ENCODE assay signal across 15 cellular contexts in genomic region chr2:234451242-234451641, GRCh38. TPM values are rescaled to one million over a fixed set of nuclear protein-coding genes. Genes with fewer than 3 reads are reported as not detected.
A peak's percentile ranks its signal among the peaks of the same experiment; 100 is the strongest.
DNase-seq lines count a peak whose midpoint lies in the region; ATAC-seq, FAIRE-seq and TF ChIP-seq lines count a peak whose summit lies in the region.
"Had no signal": no experiment of that assay in that cellular context is flagged by ENCODE, and none has a peak within 500 bp of the region (broad histone marks: within the 10 kb centered on the region; RNA-seq: fewer than 3 reads in every experiment).

No MANE protein-coding gene starts in this region.

- FAIRE-seq in A549 (lab: Jason Lieb, UNC) = no peak

- DNase-seq in A549 (ENCODE audit: low read depth in 1 of 2, low spot score in 1 of 2) = no peak
- no peak for DNase-seq in CD4-positive, alpha-beta memory T cell
- DNase-seq in activated CD8-positive, alpha-beta T cell treated with anti-CD3 and anti-CD28 coated beads, Interleukin-2, amount 10 ng/mL, durations not matched to agents 7 days and 5 days = no peak
- DNase-seq in fibroblast of lung (ENCODE audit: low read depth in 2 of 2) = peak in 1 of 2 donors; percentile 61
- DNase-seq in Calu3 = no peak
- no peak for DNase-seq in activated effector memory CD4-positive, alpha-beta T cell treated with anti-CD3 and anti-CD28 coated beads, Interleukin-2, amount 50 U/mL, for 16 hours
- no peak for DNase-seq in iPS-NIHi7 (ENCODE audit: extremely low spot score)
- DNase-seq: activated CD4-positive, CD25-positive, alpha-beta regulatory T cell; KG1; OCI-M1 had no signal

- no peak overlapping the region for H3K9ac ChIP-seq in fibroblast of lung (ENCODE audit: insufficient read depth, low read length)
- H3K9ac ChIP-seq: BLaER1 treated with 17β-estradiol and CSF1 and Interleukin-3, amounts not matched to agents 10 nM and 100 nM had no signal

- peak overlapping the region; percentile 57; the same call in 1 of the 3 replicates for H3K4me2 ChIP-seq in A549
- H3K4me2 ChIP-seq in fibroblast of lung (ENCODE audit: extremely low read depth, insufficient read depth, low read length) = no peak overlapping the region
- H3K4me2 ChIP-seq: BLaER1 treated with 17β-estradiol and CSF1 and Interleukin-3, amounts not matched to agents 10 nM and 100 nM had no signal

- H3K9me3 Mint-ChIP-seq in CD4-positive, alpha-beta memory T cell = peaks cover 0 to 7% (median 3%) of the 10 kb centered on the region in 8 donors
- H3K9me3 Mint-ChIP-seq in activated CD8-positive, alpha-beta T cell treated with anti-CD3 and anti-CD28 coated beads, Interleukin-2, amount 10 ng/mL, durations not matched to agents 7 days and 5 days (ENCODE audit: insufficient read depth) = peaks cover 23% of the 10 kb centered on the region
- H3K9me3 Mint-ChIP-seq in Calu3 (ENCODE audit: low read depth, unreplicated experiment) = peaks cover 2% of the 10 kb centered on the region

- intact Hi-C loops in CD4-positive, alpha-beta memory T cell (cut with micrococcal nuclease) = loop anchor here (5.0 kb wide), 1 partner anchor 59 kb away; no protein-coding TSS in a partner anchor
- intact Hi-C loops in Calu3 (cut with micrococcal nuclease; ENCODE audit: unreplicated experiment) = no loop called here

- H3K36me3 ChIP-seq in CD4-positive, alpha-beta memory T cell (ENCODE audit: insufficient read depth, low read length) = no peaks in the 10 kb centered on the region
- H3K36me3 ChIP-seq in fibroblast of lung (ENCODE audit: control insufficient read depth, insufficient read depth, low read length) = no peaks in the 10 kb centered on the region
- H3K36me3 ChIP-seq: BLaER1 treated with 17β-estradiol and CSF1 and Interleukin-3, amounts not matched to agents 10 nM and 100 nM; HAP-1; tibial nerve had no signal

- H3K79me2 ChIP-seq in fibroblast of lung (ENCODE audit: control insufficient read depth, insufficient read depth, low read length) = no peaks in the 10 kb centered on the region

- H3K4me3 Mint-ChIP-seq in CD4-positive, alpha-beta memory T cell = peak overlapping the region; percentile 43 to 97 (median 88)
- H3K4me3 Mint-ChIP-seq in activated CD8-positive, alpha-beta T cell treated with anti-CD3 and anti-CD28 coated beads, Interleukin-2, amount 10 ng/mL, durations not matched to agents 7 days and 5 days = peak overlapping the region; percentile 85
- no peak overlapping the region for H3K4me3 Mint-ChIP-seq in Calu3 (ENCODE audit: low read depth, unreplicated experiment)

- no peak for TF ChIP-seq POLR2A in A549 (IDR thresholded peaks at IDR 0.05; ENCODE audit: low read length)

- no peak for TF ChIP-seq CTCF in A549 (IDR thresholded peaks at IDR 0.05)
- no peak for TF ChIP-seq CTCF in fibroblast of lung (conservative IDR thresholded peaks at IDR 0.05 in 1 of 2, IDR thresholded peaks at IDR 0.05 in 1 of 2; ENCODE audit: low read depth in 1 of 2, low read length in 2 of 2)
- no peak for TF ChIP-seq CTCF in Calu3 (IDR thresholded peaks at IDR 0.05; ENCODE audit: unreplicated experiment)

- no TSS peak for BruUV-seq in Calu3 (replicated peaks; lab: Mats Ljungman, UMichigan)

- POLR2A ChIA-PET in A549 (lab: Yijun Ruan, JAX) = interaction anchor here (1.4 kb wide), 1 partner anchor 29 kb away, joined by 13 read pairs; no protein-coding TSS in a partner anchor
- POLR2A ChIA-PET in CD4-positive, alpha-beta memory T cell (lab: Charles Lee; ENCODE audit: partially characterized antibody) = interaction anchor here (0.7 to 25.9 kb wide), 13 partner anchors 10 to 360 kb away, joined by 3 to 859 read pairs (median 7); partner anchors contain the start of gene ARL4C
- POLR2A ChIA-PET in activated CD8-positive, alpha-beta T cell treated with anti-CD3 and anti-CD28 coated beads, Interleukin-2, amount 10 ng/mL, durations not matched to agents 7 days and 5 days (lab: Charles Lee) = interaction anchor here (0.8 to 12.1 kb wide), 10 partner anchors 8 to 160 kb away, joined by 3 to 220 read pairs (median 4); partner anchors contain the start of gene ARL4C

- H3K4me3 ChIP-seq in A549 = no peak overlapping the region
- peak overlapping the region in 1 of 2 donors; percentile 83 for H3K4me3 ChIP-seq in CD4-positive, alpha-beta memory T cell (ENCODE audit: low read length in 2 of 2)
- no peak overlapping the region for H3K4me3 ChIP-seq in fibroblast of lung (replicated peaks in 1 of 4; ENCODE audit: control extremely low read depth in 1 of 4, insufficient read depth in 1 of 4, low read depth in 3 of 4, low read length in 4 of 4)
- H3K4me3 ChIP-seq: BLaER1 treated with 17β-estradiol and CSF1 and Interleukin-3, amounts not matched to agents 10 nM and 100 nM; HAP-1; tibial nerve had no signal

- H3K9me3 ChIP-seq in A549 (no peaks in the 10 kb centered on the region), fibroblast of lung (ENCODE audit: control insufficient read depth, insufficient read depth, low read depth, low read length) (no peaks in the 10 kb centered on the region)
- no peaks in the 10 kb centered on the region for H3K9me3 ChIP-seq in CD4-positive, alpha-beta memory T cell (ENCODE audit: control insufficient read depth in 1 of 2, low read length in 2 of 2)
- H3K9me3 ChIP-seq: HAP-1, tibial nerve had no signal

- WGBS in A549 (ENCODE audit: missing lambda C conversion rate) = 87% methylated on average over 2 of the region's 2 CpGs

- no peak for TF ChIP-seq EP300 in A549 (IDR thresholded peaks at IDR 0.05)

- peaks cover 25 to 31% of the 10 kb centered on the region in 2 donors for H3K36me3 Mint-ChIP-seq in CD4-positive, alpha-beta memory T cell
- peaks cover 83% of the 10 kb centered on the region for H3K36me3 Mint-ChIP-seq in activated CD8-positive, alpha-beta T cell treated with anti-CD3 and anti-CD28 coated beads, Interleukin-2, amount 10 ng/mL, durations not matched to agents 7 days and 5 days (ENCODE audit: low read depth)
- H3K36me3 Mint-ChIP-seq in Calu3 (ENCODE audit: insufficient read depth, unreplicated experiment) = no peaks in the 10 kb centered on the region

- no peak overlapping the region for H2AFZ ChIP-seq in fibroblast of lung (ENCODE audit: low read length)

- CTCF ChIA-PET in A549 (lab: Yijun Ruan, JAX) = interaction anchor here (0.8 to 1.8 kb wide), 4 partner anchors 8 to 28 kb away, joined by 3 to 5 read pairs (median 4); no protein-coding TSS in a partner anchor
- CTCF ChIA-PET in CD4-positive, alpha-beta memory T cell (lab: Charles Lee; ENCODE audit: partially characterized antibody) = interaction anchor here (1.2 to 6.7 kb wide), 7 partner anchors 10 to 161 kb away, joined by 3 to 64 read pairs (median 11); no protein-coding TSS in a partner anchor
- CTCF ChIA-PET in activated CD8-positive, alpha-beta T cell treated with anti-CD3 and anti-CD28 coated beads, Interleukin-2, amount 10 ng/mL, durations not matched to agents 7 days and 5 days (lab: Charles Lee) = interaction anchor here (0.9 to 5.1 kb wide), 9 partner anchors 13 to 165 kb away, joined by 3 to 22 read pairs (median 4); no protein-coding TSS in a partner anchor
- CTCF ChIA-PET in Calu3 (lab: Charles Lee) = no interaction called here

- TF ChIP-seq RAD21 in A549 (conservative IDR thresholded peaks at IDR 0.05 in 1 of 2, IDR thresholded peaks at IDR 0.05 in 1 of 2) = no peak

- no peaks in the 10 kb centered on the region for H3K27me3 ChIP-seq in CD4-positive, alpha-beta memory T cell (ENCODE audit: insufficient read depth, low read length)
- H3K27me3 ChIP-seq in fibroblast of lung (ENCODE audit: control insufficient read depth, insufficient read depth, low read length) = no peaks in the 10 kb centered on the region
- H3K27me3 ChIP-seq: BLaER1 treated with 17β-estradiol and CSF1 and Interleukin-3, amounts not matched to agents 10 nM and 100 nM; tibial nerve had no signal

- H3K27me3 Mint-ChIP-seq in CD4-positive, alpha-beta memory T cell = no peaks in the 10 kb centered on the region
- H3K27me3 Mint-ChIP-seq in activated CD8-positive, alpha-beta T cell treated with anti-CD3 and anti-CD28 coated beads, Interleukin-2, amount 10 ng/mL, durations not matched to agents 7 days and 5 days (ENCODE audit: low read depth) = no peaks in the 10 kb centered on the region
- no peaks in the 10 kb centered on the region for H3K27me3 Mint-ChIP-seq in Calu3 (ENCODE audit: unreplicated experiment)

- peaks cover 33% of the 10 kb centered on the region for H3K4me1 ChIP-seq in A549
- H3K4me1 ChIP-seq in CD4-positive, alpha-beta memory T cell (ENCODE audit: insufficient read depth, low read length) = peaks cover 93% of the 10 kb centered on the region
- peaks cover 20% of the 10 kb centered on the region for H3K4me1 ChIP-seq in fibroblast of lung (ENCODE audit: control insufficient read depth, extremely low read depth, insufficient read depth, low read length)

- peaks cover 60 to 93% (median 76%) of the 10 kb centered on the region in 4 donors for H3K4me1 Mint-ChIP-seq in CD4-positive, alpha-beta memory T cell
- H3K4me1 Mint-ChIP-seq in activated CD8-positive, alpha-beta T cell treated with anti-CD3 and anti-CD28 coated beads, Interleukin-2, amount 10 ng/mL, durations not matched to agents 7 days and 5 days (ENCODE audit: low read depth) = peaks cover 86% of the 10 kb centered on the region
- H3K4me1 Mint-ChIP-seq in Calu3 (ENCODE audit: low read depth, unreplicated experiment) = peaks cover 19% of the 10 kb centered on the region

- H3K27ac ChIP-seq in A549 (peak overlapping the region; percentile 50 to 70), fibroblast of lung (ENCODE audit: insufficient read depth, low read length) (peak overlapping the region; percentile 84)
- peak overlapping the region; percentile 90 for H3K27ac ChIP-seq in CD4-positive, alpha-beta memory T cell (ENCODE audit: low read depth, low read length)
- H3K27ac ChIP-seq: BLaER1 treated with 17β-estradiol and CSF1 and Interleukin-3, amounts not matched to agents 10 nM and 100 nM; tibial nerve had no signal

- no peak for ATAC-seq in A549
- no peak for ATAC-seq in activated CD8-positive, alpha-beta T cell treated with anti-CD3 and anti-CD28 coated beads, Interleukin-2, amount 10 ng/mL, durations not matched to agents 7 days and 5 days
- no peak for ATAC-seq in HG02938 (IDR thresholded peaks at IDR 0.05; ENCODE audit: unreplicated experiment)
- ATAC-seq: esophagus mucosa had no signal

- peak overlapping the region; percentile 72 to 99 (median 93) for H3K27ac Mint-ChIP-seq in CD4-positive, alpha-beta memory T cell
- H3K27ac Mint-ChIP-seq in activated CD8-positive, alpha-beta T cell treated with anti-CD3 and anti-CD28 coated beads, Interleukin-2, amount 10 ng/mL, durations not matched to agents 7 days and 5 days = peak overlapping the region; percentile 92
- no peak overlapping the region for H3K27ac Mint-ChIP-seq in Calu3 (ENCODE audit: unreplicated experiment)

- no peaks in the 10 kb centered on the region for H4K20me1 ChIP-seq in fibroblast of lung (ENCODE audit: control insufficient read depth, extremely low read depth, insufficient read depth, low read length)
- H4K20me1 ChIP-seq: BLaER1 treated with 17β-estradiol and CSF1 and Interleukin-3, amounts not matched to agents 10 nM and 100 nM had no signal

RNA-seq across cellular contexts. Expression of gene ARL4C, which starts 45.6 kb away (rescaled TPM):
- polyA plus RNA-seq in A549 (2011; rRNA removed) (64.5 and 70.4 TPM in 2 replicates), A549 (2017; fragmentation: RNase III; extraction: RNeasy Plus Mini Kit Qiagen cat#74134 plus additional on column Dnase treatment) (48.4 to 70.9 TPM (median 67.9 TPM) in 3 replicates), fibroblast of lung (23.2 and 45.5 TPM in 2 replicates)
- 27.9 and 31.3 TPM in 2 replicates for polyA plus RNA-seq in A549 (2012; cell fraction: cytosol; rRNA removed)
- polyA plus RNA-seq in A549 (2012; cell fraction: nucleus; rRNA removed) = 20.0 and 21.9 TPM in 2 replicates
- polyA minus RNA-seq in A549 (2011; rRNA and poly(A)+ RNA removed) = 34.9 and 39.7 TPM in 2 replicates
- 100 to 1,000 TPM; 225 to 239 TPM for total RNA-seq in CD4-positive, alpha-beta memory T cell
- polyA plus RNA-seq in CD4-positive, alpha-beta memory T cell = 100 to 1,000 TPM; 136 to 149 TPM
- 100 to 1,000 TPM; 123 to 126 TPM for total RNA-seq in activated CD8-positive, alpha-beta T cell treated with anti-CD3 and anti-CD28 coated beads, Interleukin-2, amount 10 ng/mL, durations not matched to agents 7 days and 5 days
- total RNA-seq in fibroblast of lung (50.6 and 80.9 TPM in 2 replicates), Calu3 (2022) (15.6 and 21.0 TPM in 2 replicates)
- 27.3 and 58.5 TPM in 2 replicates for polyA plus RNA-seq in fibroblast of lung (2012)
- polyA minus RNA-seq in fibroblast of lung (ENCODE audit: low replicate concordance) = 7.7 and 21.0 TPM in 2 replicates
